In the genomic region with DNA sequence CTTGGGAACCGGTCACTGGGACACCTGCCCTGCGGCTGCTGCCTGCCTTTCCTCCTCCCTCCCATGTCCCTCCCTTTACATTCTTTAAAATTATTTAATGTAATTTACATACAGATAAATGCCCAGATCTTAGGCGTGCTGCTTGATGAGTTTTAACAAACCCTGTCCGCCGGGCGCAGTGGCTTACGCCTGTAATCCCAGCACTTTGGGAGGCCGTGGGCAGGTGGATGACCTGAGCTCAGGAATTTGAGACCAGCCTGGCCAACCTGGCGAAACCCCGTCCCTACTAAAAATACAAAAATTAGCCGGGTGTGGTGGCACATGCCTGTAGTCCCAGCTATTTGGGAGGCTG, we compare ENCODE assay signal across 8 cellular contexts. TPM values are rescaled to one million over a fixed set of nuclear protein-coding genes. Genes with fewer than 3 reads are reported as not detected.
DNase-seq lines count a peak whose midpoint lies in the region; ATAC-seq, FAIRE-seq and TF ChIP-seq lines count a peak whose summit lies in the region.
"Not testable (repeated sequence)": the region's sequence is repeated elsewhere in the genome, so short reads cannot be mapped to it uniquely, and the experiment has no call there.

No MANE protein-coding gene starts in this region.

- peak overlapping the region; percentile 88; the same call in 1 of the 2 replicates for H3K9ac ChIP-seq in KMS-11
- not testable (repeated sequence) for H3K9ac ChIP-seq in astrocyte (ENCODE audit: low read length)

- not testable (repeated sequence) for H3K4me3 ChIP-seq in KMS-11 (IDR thresholded peaks at IDR 0.05; ENCODE audit: insufficient read depth, low read depth, low read length); astrocyte (ENCODE audit: insufficient read depth, low read depth, low read length)
- H3K4me3 ChIP-seq in esophagus squamous epithelium, result peak overlapping the region; percentile 73 to 100 (median 98)
- peak overlapping the region; percentile 74 for H3K4me3 ChIP-seq in mesodermal cell (ENCODE audit: extremely low read depth, insufficient read depth, low read length, poor library complexity, severe bottlenecking)
- peak overlapping the region in 3 of 4 donors; percentile 72 to 94 (median 92) for H3K4me3 ChIP-seq in transverse colon

- H3K27ac Mint-ChIP-seq in CD4-positive, alpha-beta T cell, result peak overlapping the region; percentile 83
- not testable (repeated sequence) for H3K27ac Mint-ChIP-seq in WTC11; astrocyte (ENCODE audit: unreplicated experiment); progenitor cell of endocrine pancreas

- not testable (repeated sequence) for H3K36me3 ChIP-seq in KMS-11 (ENCODE audit: insufficient read depth); astrocyte (ENCODE audit: insufficient read depth, low read length)
- H3K36me3 ChIP-seq in esophagus squamous epithelium (peaks cover 0 to 34% (median 9%) of the 10 kb centered on the region in 3 donors), mesodermal cell (ENCODE audit: control insufficient read depth, insufficient read depth, low read length) (peaks cover 31% of the 10 kb centered on the region), transverse colon (peaks cover 0 to 11% (median 5%) of the 10 kb centered on the region in 4 donors)

- not testable (repeated sequence) for H3K4me3 Mint-ChIP-seq in CD4-positive, alpha-beta T cell
- H3K4me3 Mint-ChIP-seq in WTC11 (peak overlapping the region; percentile 84; the same call in 1 of the 2 replicates), astrocyte (ENCODE audit: unreplicated experiment) (peak overlapping the region; percentile 92), progenitor cell of endocrine pancreas (ENCODE audit: low read depth) (peak overlapping the region; percentile 87)

- H3K36me3 Mint-ChIP-seq in CD4-positive, alpha-beta T cell (ENCODE audit: low read depth), result peaks cover 35% of the 10 kb centered on the region
- H3K36me3 Mint-ChIP-seq in WTC11 (peaks cover 33% of the 10 kb centered on the region), progenitor cell of endocrine pancreas (ENCODE audit: insufficient read depth) (peaks cover 18% of the 10 kb centered on the region)
- not testable (repeated sequence) for H3K36me3 Mint-ChIP-seq in astrocyte (ENCODE audit: low read depth, unreplicated experiment)

- not testable (repeated sequence) for H3K27ac ChIP-seq in CD4-positive, alpha-beta T cell (ENCODE audit: low read depth, low read length); KMS-11; astrocyte (ENCODE audit: low read depth, low read length); mesodermal cell (ENCODE audit: low read depth, low read length, severe bottlenecking)
- H3K27ac ChIP-seq in esophagus squamous epithelium (peak overlapping the region in 3 of 4 donors; percentile 87 to 96 (median 94)), transverse colon (peak overlapping the region; percentile 86 to 93 (median 90))

- H3K4me1 Mint-ChIP-seq in CD4-positive, alpha-beta T cell (ENCODE audit: low read depth), result peaks cover 19% of the 10 kb centered on the region
- H3K4me1 Mint-ChIP-seq in WTC11 (peaks cover 19% of the 10 kb centered on the region), progenitor cell of endocrine pancreas (ENCODE audit: low read depth) (peaks cover 15% of the 10 kb centered on the region)
- H3K4me1 Mint-ChIP-seq in astrocyte (ENCODE audit: low read depth, unreplicated experiment), result not testable (repeated sequence)

- H2AFZ ChIP-seq in KMS-11 (ENCODE audit: low read depth), result peak overlapping the region; percentile 87
- not testable (repeated sequence) for H2AFZ ChIP-seq in astrocyte (ENCODE audit: low read depth, low read length)

- not testable (repeated sequence) for FAIRE-seq in astrocyte (lab: Jason Lieb, UNC)

- not testable (repeated sequence) for H3K4me2 ChIP-seq in KMS-11
- peak overlapping the region; percentile 97 for H3K4me2 ChIP-seq in astrocyte (ENCODE audit: low read length)

- TF ChIP-seq EP300 in transverse colon (IDR thresholded peaks at IDR 0.05; ENCODE audit: low read depth), result not testable (repeated sequence)

- intact Hi-C loops in CD4-positive, alpha-beta T cell (cut with DNase I, micrococcal nuclease), result loop anchor here (1.0 to 10.0 kb wide), 11 partner anchors 9 to 765 kb away; a partner anchor contains a TSS
- intact Hi-C loops in esophagus squamous epithelium (cut with DNase I) (loop anchor here (5.0 kb wide), 1 partner anchor 345 kb away; no protein-coding TSS in a partner anchor), transverse colon (cut with DNase I; ENCODE audit: low total_unique reads) (loop anchor here (5.0 kb wide), 1 partner anchor 390 kb away; no protein-coding TSS in a partner anchor)

- WGBS in esophagus squamous epithelium, 2 donors, result 33 to 34% methylated on average over 11 of the region's 11 CpGs
- WGBS in mesodermal cell (ENCODE audit: insufficient coverage in 2 of 2), 2 experiments, result 60 to 80% methylated on average over 6 to 7 of the region's 11 CpGs
- WGBS in transverse colon (ENCODE audit: low coverage in 1 of 2), 2 donors, result 20 to 33% methylated on average over 8 to 11 of the region's 11 CpGs

- H3K9me3 Mint-ChIP-seq in CD4-positive, alpha-beta T cell; WTC11; astrocyte (ENCODE audit: unreplicated experiment); progenitor cell of endocrine pancreas (ENCODE audit: low read depth): not testable (repeated sequence)

- POLR2A ChIA-PET in CD4-positive, alpha-beta T cell (lab: Charles Lee), result interaction anchor here (0.8 to 2.7 kb wide), 7 partner anchors 9 to 388 kb away, joined by 3 to 24 read pairs (median 6); a partner anchor contains a TSS
- POLR2A ChIA-PET in WTC11 (lab: Charles Lee), result interaction anchor here (0.6 to 1.4 kb wide), 5 partner anchors 8 to 343 kb away, joined by 3 read pairs; a partner anchor contains a TSS

- CTCF ChIA-PET in CD4-positive, alpha-beta T cell (lab: Charles Lee), result interaction anchor here (0.8 to 2.0 kb wide), 11 partner anchors 9 to 699 kb away, joined by 3 to 19 read pairs (median 4); a partner anchor contains a TSS
- CTCF ChIA-PET in WTC11 (lab: Charles Lee), result interaction anchor here (0.6 to 3.9 kb wide), 26 partner anchors 9 to 569 kb away, joined by 3 to 58 read pairs (median 4); a partner anchor contains a TSS

- ATAC-seq in CD4-positive, alpha-beta T cell (ENCODE audit: poor library complexity); WTC11: not testable (repeated sequence)

- H3K9me3 ChIP-seq in CD4-positive, alpha-beta T cell (ENCODE audit: control insufficient read depth, low read length); astrocyte (ENCODE audit: insufficient read depth, low read depth, low read length); esophagus squamous epithelium; mesodermal cell (ENCODE audit: control insufficient read depth, low read length); transverse colon: not testable (repeated sequence)

- peaks cover 21% of the 10 kb centered on the region for H3K79me2 ChIP-seq in KMS-11 (ENCODE audit: insufficient read depth, low read depth)
- H3K79me2 ChIP-seq in astrocyte (ENCODE audit: insufficient read depth, low read length), result peaks cover 12% of the 10 kb centered on the region

- H3K27me3 Mint-ChIP-seq in CD4-positive, alpha-beta T cell; WTC11 (ENCODE audit: low read depth); astrocyte (ENCODE audit: low read depth, unreplicated experiment); progenitor cell of endocrine pancreas: not testable (repeated sequence)

- H3K27me3 ChIP-seq in CD4-positive, alpha-beta T cell (ENCODE audit: control insufficient read depth, insufficient read depth, low read length); KMS-11 (ENCODE audit: insufficient read depth, low read depth); astrocyte (ENCODE audit: insufficient read depth, low read length); esophagus squamous epithelium; transverse colon: not testable (repeated sequence)

- TF ChIP-seq CTCF in CD4-positive, alpha-beta T cell (IDR thresholded peaks at IDR 0.05), result peak; percentile 1
- not testable (repeated sequence) for TF ChIP-seq CTCF in KMS-11 (conservative IDR thresholded peaks at IDR 0.05; ENCODE audit: low read depth, low read length); WTC11 (IDR thresholded peaks at IDR 0.05); astrocyte (IDR thresholded peaks at IDR 0.05; ENCODE audit: insufficient read depth, low read depth, low read length); esophagus squamous epithelium (IDR thresholded peaks at IDR 0.05); progenitor cell of endocrine pancreas (IDR thresholded peaks at IDR 0.05; ENCODE audit: unreplicated experiment); transverse colon (IDR thresholded peaks at IDR 0.05)

- not testable (repeated sequence) for TF ChIP-seq POLR2A in esophagus squamous epithelium (IDR thresholded peaks at IDR 0.05); transverse colon (IDR thresholded peaks at IDR 0.05)

- H3K4me1 ChIP-seq in KMS-11 (ENCODE audit: low read depth, poor library complexity, severe bottlenecking) (peaks cover 21% of the 10 kb centered on the region), esophagus squamous epithelium (peaks cover 4 to 26% (median 12%) of the 10 kb centered on the region in 3 donors), transverse colon (peaks cover 4 to 13% (median 8%) of the 10 kb centered on the region in 4 donors)
- H3K4me1 ChIP-seq in astrocyte (ENCODE audit: insufficient read depth, low read length); mesodermal cell (ENCODE audit: control insufficient read depth, insufficient read depth, low read length, poor library complexity, severe bottlenecking): not testable (repeated sequence)

- not testable (repeated sequence) for DNase-seq in CD4-positive, alpha-beta T cell; WTC11 (ENCODE audit: low spot score); astrocyte (ENCODE audit: low read depth); esophagus squamous epithelium (lab: John Stamatoyannopoulos, UW); progenitor cell of endocrine pancreas (ENCODE audit: low spot score, unreplicated experiment); transverse colon

- in situ Hi-C loops in transverse colon (cut with MboI; ENCODE audit: low pct_ligation_motif_present in 1 of 4, low pct_unique_long_range_greater_than_20kb in 1 of 4, low sequenced_read_pairs in 3 of 4), result loop anchor here in 3 of 4 donors (10.0 to 25.0 kb wide), 2 partner anchors 313 to 635 kb away; a partner anchor contains a TSS

- not testable (repeated sequence) for H4K20me1 ChIP-seq in KMS-11 (ENCODE audit: insufficient read depth); astrocyte (ENCODE audit: insufficient read depth, low read length)

RNA-seq across cellular contexts. Expression of a gene that starts 0.3 kb away (rescaled TPM):
- total RNA-seq in CD4-positive, alpha-beta T cell, result 10 to 100 TPM; 30.6 to 31.4 TPM
- total RNA-seq in WTC11 (2021) (81.0 to 83.9 TPM (median 81.4 TPM) in 3 replicates), astrocyte (32.0 and 32.8 TPM in 2 replicates), esophagus squamous epithelium (10 to 100 TPM; 26.9 to 51.1 (median 39.9) TPM), progenitor cell of endocrine pancreas (74.9 and 75.8 TPM in 2 replicates), transverse colon (10 to 100 TPM; 10.7 to 45.1 (median 31.0) TPM)
- 27.0 TPM for polyA plus RNA-seq in mesodermal cell (2013, experiment 1 of 2)
- 28.5 TPM for polyA plus RNA-seq in mesodermal cell (2013, experiment 2 of 2)

RNA-seq across cellular contexts. Expression of a gene that starts 8.6 kb away (rescaled TPM):
- 10 to 100 TPM; 74.4 to 76.1 TPM for total RNA-seq in CD4-positive, alpha-beta T cell
- total RNA-seq in WTC11 (2021) (350 to 369 TPM (median 355 TPM) in 3 replicates), astrocyte (166 and 174 TPM in 2 replicates), esophagus squamous epithelium (100 to 1,000 TPM; 101 to 226 (median 152) TPM), progenitor cell of endocrine pancreas (183 and 185 TPM in 2 replicates), transverse colon (100 to 1,000 TPM in 1 of 4 donors, 10 to 100 TPM in 3; 12.7 to 101 (median 62.1) TPM)
- 158 TPM for polyA plus RNA-seq in mesodermal cell (2013, experiment 1 of 2)
- polyA plus RNA-seq in mesodermal cell (2013, experiment 2 of 2), result 204 TPM

RNA-seq across cellular contexts. Expression of a gene that starts 44.2 kb away (rescaled TPM):
- 1 to 10 TPM; 8.3 to 9.8 TPM for total RNA-seq in CD4-positive, alpha-beta T cell
- total RNA-seq in WTC11 (2021) (43.3 to 53.1 TPM (median 47.1 TPM) in 3 replicates), astrocyte (93.5 and 94.0 TPM in 2 replicates), esophagus squamous epithelium (10 to 100 TPM; 38.0 to 68.2 (median 41.6) TPM), progenitor cell of endocrine pancreas (70.4 and 78.9 TPM in 2 replicates), transverse colon (10 to 100 TPM; 26.2 to 47.2 (median 41.5) TPM)
- 52.6 TPM for polyA plus RNA-seq in mesodermal cell (2013, experiment 1 of 2)
- polyA plus RNA-seq in mesodermal cell (2013, experiment 2 of 2), result 55.2 TPM

RNA-seq across cellular contexts. Expression of a gene that starts 53.7 kb away (rescaled TPM):
- 10 to 100 TPM; 34.4 to 45.3 TPM for total RNA-seq in CD4-positive, alpha-beta T cell
- total RNA-seq in WTC11 (2021) (150 to 178 TPM (median 176 TPM) in 3 replicates), astrocyte (104 and 112 TPM in 2 replicates), esophagus squamous epithelium (10 to 100 TPM; 34.0 to 73.1 (median 37.8) TPM), progenitor cell of endocrine pancreas (523 and 534 TPM in 2 replicates), transverse colon (100 to 1,000 TPM in 3 of 4 donors, 10 to 100 TPM in 1; 76.4 to 156 (median 108) TPM)
- polyA plus RNA-seq in mesodermal cell (2013, experiment 1 of 2), result 134 TPM
- polyA plus RNA-seq in mesodermal cell (2013, experiment 2 of 2), result 152 TPM
